20 cellular contexts compared by ENCODE assay signal in genomic region chr10:131910663-131911314, GRCh38. TPM values are rescaled to one million over a fixed set of nuclear protein-coding genes. Genes with fewer than 3 reads are reported as not detected.
DNase-seq lines count a peak whose midpoint lies in the region; ATAC-seq and TF ChIP-seq lines count a peak whose summit lies in the region.
"Had no signal": no experiment of that assay in that cellular context is flagged by ENCODE, and none has a peak within 500 bp of the region (broad histone marks: within the 10 kb centered on the region; RNA-seq: fewer than 3 reads in every experiment).

No MANE protein-coding gene starts in this region.

- peak overlapping the region in 1 of 3 donors; percentile 77 for H3K4me3 Mint-ChIP-seq in T-cell
- peak overlapping the region in 2 of 10 donors; percentile 27 to 92 for H3K4me3 Mint-ChIP-seq in naive thymus-derived CD4-positive, alpha-beta T cell

- H3K4me3 ChIP-seq in cardiac muscle cell (no peak overlapping the region), spleen (no peak overlapping the region)
- no peak overlapping the region for H3K4me3 ChIP-seq in naive thymus-derived CD4-positive, alpha-beta T cell (ENCODE audit: low read length)
- H3K4me3 ChIP-seq: PC-9, SJCRH30 had no signal

- H3K36me3 Mint-ChIP-seq in T-cell: peaks cover 36% of the 10 kb centered on the region
- H3K36me3 Mint-ChIP-seq in naive thymus-derived CD4-positive, alpha-beta T cell: peaks cover 0 to 46% (median 10%) of the 10 kb centered on the region in 5 donors

- peaks cover 75 to 88% (median 86%) of the 10 kb centered on the region in 3 donors for H3K4me1 Mint-ChIP-seq in T-cell
- peaks cover 47 to 98% (median 88%) of the 10 kb centered on the region in 7 donors for H3K4me1 Mint-ChIP-seq in naive thymus-derived CD4-positive, alpha-beta T cell

- no peaks in the 10 kb centered on the region for H3K27me3 Mint-ChIP-seq in T-cell
- H3K27me3 Mint-ChIP-seq in naive thymus-derived CD4-positive, alpha-beta T cell: no peaks in the 10 kb centered on the region

- H3K27ac ChIP-seq in cardiac muscle cell (peak overlapping the region; percentile 22), spleen (no peak overlapping the region)
- peak overlapping the region; percentile 70 for H3K27ac ChIP-seq in naive thymus-derived CD4-positive, alpha-beta T cell (ENCODE audit: low read depth, low read length)
- H3K27ac ChIP-seq: PC-9, SJCRH30 had no signal

- DNase-seq in cardiac muscle cell (ENCODE audit: low read depth in 1 of 2, low spot score in 1 of 2): no peak
- DNase-seq in left cardiac atrium: no peak
- no peak for DNase-seq in T-cell
- DNase-seq in naive thymus-derived CD4-positive, alpha-beta T cell: peak in 1 of 9 donors; percentile 5
- DNase-seq in spleen: peak; percentile 44
- no peak for DNase-seq in activated CD8-positive, alpha-beta memory T cell treated with anti-CD3 and anti-CD28 coated beads, Interleukin-2, amount 50 U/mL, for 48 hours
- no peak for DNase-seq in germinal center (ENCODE audit: low spot score)
- DNase-seq: Caco-2, GF-D8, GOT3, MM.1S, NCI-H1092, NCI-H1436 treated with DMSO at 0.1 percent for 48 hours, NCI-H2029, NCI-H345, NCI-H524 treated with DMSO at 0.1 percent for 48 hours, PC-9, SJCRH30 had no signal

- intact Hi-C loops in left cardiac atrium (cut with DNase I) (no loop called here), spleen (cut with DNase I; ENCODE audit: low total_unique reads) (no loop called here)
- intact Hi-C loops in naive thymus-derived CD4-positive, alpha-beta T cell (cut with micrococcal nuclease): no loop called here

- H3K9me3 Mint-ChIP-seq in T-cell: no peaks in the 10 kb centered on the region
- H3K9me3 Mint-ChIP-seq in naive thymus-derived CD4-positive, alpha-beta T cell: peaks cover 0 to 5% (median 0%) of the 10 kb centered on the region in 11 donors

- TF ChIP-seq CTCF in cardiac muscle cell (IDR thresholded peaks at IDR 0.05; ENCODE audit: low read depth, low read length): no peak
- no peak for TF ChIP-seq CTCF in spleen (IDR thresholded peaks at IDR 0.05 in 8 of 11, conservative IDR thresholded peaks at IDR 0.05 in 3 of 11)

- CTCF ChIA-PET in T-cell (lab: Charles Lee): no interaction called here
- CTCF ChIA-PET in naive thymus-derived CD4-positive, alpha-beta T cell (lab: Charles Lee): interaction anchor here (1.9 kb wide), 1 partner anchor 112 kb away, joined by 5 read pairs; no protein-coding TSS in a partner anchor

- WGBS in spleen, 5 donors: 90 to 95% (median 93%) methylated on average over 14 to 15 of the region's 15 CpGs

- no peak for TF ChIP-seq POLR2A in spleen (IDR thresholded peaks at IDR 0.05)

- ATAC-seq in left cardiac atrium (no peak), T-cell (replicated peaks in 1 of 4) (no peak), HG03159 (IDR thresholded peaks at IDR 0.05; ENCODE audit: unreplicated experiment) (no peak)
- ATAC-seq in naive thymus-derived CD4-positive, alpha-beta T cell: no peak
- ATAC-seq: HCT116 had no signal

- H3K9me3 ChIP-seq in cardiac muscle cell (ENCODE audit: low read depth) (no peaks in the 10 kb centered on the region), spleen (peaks cover 0 to 4% (median 0%) of the 10 kb centered on the region in 8 donors)
- H3K9me3 ChIP-seq in naive thymus-derived CD4-positive, alpha-beta T cell (ENCODE audit: control insufficient read depth in 2 of 3, low read length in 3 of 3): no peaks in the 10 kb centered on the region
- H3K9me3 ChIP-seq: Caco-2, SJCRH30 had no signal

- H3K27me3 ChIP-seq in cardiac muscle cell (no peaks in the 10 kb centered on the region), spleen (replicated peaks in 1 of 7) (no peaks in the 10 kb centered on the region)
- no peaks in the 10 kb centered on the region for H3K27me3 ChIP-seq in naive thymus-derived CD4-positive, alpha-beta T cell (ENCODE audit: control insufficient read depth in 2 of 2, insufficient read depth in 2 of 2, low read length in 2 of 2)
- H3K27me3 ChIP-seq: SJCRH30 had no signal

- POLR2A ChIA-PET in T-cell (lab: Charles Lee): interaction anchor here in 1 of 2 donors (0.8 kb wide), 1 partner anchor 12 kb away, joined by 8 read pairs; no protein-coding TSS in a partner anchor
- POLR2A ChIA-PET in naive thymus-derived CD4-positive, alpha-beta T cell (lab: Charles Lee): interaction anchor here (1.0 to 1.7 kb wide), 3 partner anchors 13 to 62 kb away, joined by 3 to 5 read pairs (median 3); no protein-coding TSS in a partner anchor

- peaks cover 8% of the 10 kb centered on the region for H3K4me1 ChIP-seq in cardiac muscle cell (ENCODE audit: low read depth)
- peaks cover 22 to 74% of the 10 kb centered on the region in 2 donors for H3K4me1 ChIP-seq in naive thymus-derived CD4-positive, alpha-beta T cell (ENCODE audit: control insufficient read depth in 2 of 2, insufficient read depth in 2 of 2, low read length in 2 of 2)
- H3K4me1 ChIP-seq in spleen: peaks cover 15 to 90% (median 44%) of the 10 kb centered on the region in 6 donors
- H3K4me1 ChIP-seq: SJCRH30 had no signal

- peak overlapping the region; percentile 16 to 75 for H3K27ac Mint-ChIP-seq in T-cell
- peak overlapping the region in 8 of 9 donors; percentile 30 to 97 (median 76) for H3K27ac Mint-ChIP-seq in naive thymus-derived CD4-positive, alpha-beta T cell

- H3K36me3 ChIP-seq in cardiac muscle cell (peaks cover 7% of the 10 kb centered on the region), spleen (peaks cover 0 to 83% (median 6%) of the 10 kb centered on the region in 6 donors)
- H3K36me3 ChIP-seq in naive thymus-derived CD4-positive, alpha-beta T cell (ENCODE audit: control insufficient read depth in 2 of 3, insufficient read depth in 3 of 3, low read length in 3 of 3): peaks cover 0 to 17% (median 0%) of the 10 kb centered on the region in 3 experiments

RNA-seq across cellular contexts. Expression of gene PPP2R2D, which starts 10.0 kb away (rescaled TPM):
- total RNA-seq in cardiac muscle cell (40.5 and 43.5 TPM in 2 replicates), left cardiac atrium (10 to 100 TPM; 30.0 to 38.4 TPM), T-cell (10 to 100 TPM; 37.3 to 45.0 (median 43.0) TPM), spleen (10 to 100 TPM; 28.0 to 41.2 (median 35.3) TPM)
- polyA plus RNA-seq in cardiac muscle cell (37.3 and 45.0 TPM in 2 replicates), spleen (10 to 100 TPM; 15.6 to 21.0 (median 17.3) TPM)
- 10 to 100 TPM; 37.1 to 61.3 (median 40.1) TPM for total RNA-seq in naive thymus-derived CD4-positive, alpha-beta T cell
- polyA plus RNA-seq in naive thymus-derived CD4-positive, alpha-beta T cell: 10 to 100 TPM; 35.0 to 47.4 TPM

Comparison
In these comparisons a context has a peak if more than half of its experiments do, and no peak if none do; other contexts are left out.
1. H3K27ac ChIP-seq: peak in cardiac muscle cell (single experiment) and naive thymus-derived CD4-positive, alpha-beta T cell (single experiment); none in spleen (0 of 8).